11 cellular contexts compared by ENCODE assay signal in the genomic region with DNA sequence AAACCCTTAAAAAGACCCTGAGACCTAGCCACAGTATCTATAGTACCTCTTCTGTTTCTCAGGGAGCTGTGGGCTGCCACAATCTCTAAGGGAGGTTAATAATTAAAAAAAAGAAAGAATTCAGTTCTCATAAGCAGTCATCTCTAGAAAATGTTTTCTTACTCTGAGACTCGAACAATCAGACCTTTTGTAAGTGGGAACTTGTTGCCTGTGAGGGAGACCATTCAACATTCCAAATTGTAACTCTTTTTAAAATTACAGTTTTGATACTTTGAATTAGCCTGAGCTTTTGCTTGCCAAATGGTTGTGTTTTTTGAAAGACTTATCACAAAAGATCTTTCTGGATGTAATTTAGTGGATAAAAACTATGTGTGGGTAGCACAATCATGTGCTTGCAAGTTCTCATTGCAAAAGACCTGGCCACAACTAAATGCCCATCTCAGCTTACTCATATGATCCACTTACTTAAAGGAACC. TPM values are rescaled to one million over a fixed set of nuclear protein-coding genes. Genes with fewer than 3 reads are reported as not detected.
DNase-seq lines count a peak whose midpoint lies in the region; ATAC-seq and TF ChIP-seq lines count a peak whose summit lies in the region.
"Had no signal": no experiment of that assay in that cellular context is flagged by ENCODE, and none has a peak within 500 bp of the region (broad histone marks: within the 10 kb centered on the region; RNA-seq: fewer than 3 reads in every experiment).

No MANE protein-coding gene starts in this region.

- intact Hi-C loops in mammary epithelial cell (cut with micrococcal nuclease) (no loop called here), testis (cut with DNase I; ENCODE audit: low total_unique reads) (no loop called here), adrenal gland (cut with DNase I) (loop anchor here (10.0 kb wide), 3 partner anchors 120 to 330 kb away; a partner anchor contains a TSS)

- POLR2A ChIA-PET in SK-N-SH (lab: Yijun Ruan, JAX), result no interaction called here

- no peak for TF ChIP-seq CTCF in SK-N-SH (IDR thresholded peaks at IDR 0.05)
- no peak for TF ChIP-seq CTCF in mammary epithelial cell (conservative IDR thresholded peaks at IDR 0.05 in 1 of 2, IDR thresholded peaks at IDR 0.05 in 1 of 2; ENCODE audit: extremely low read depth in 1 of 2, insufficient read depth in 1 of 2, low read depth in 1 of 2, low read length in 2 of 2)
- no peak for TF ChIP-seq CTCF in testis (IDR thresholded peaks at IDR 0.05)
- no peak for TF ChIP-seq CTCF in adrenal gland (IDR thresholded peaks at IDR 0.05)

- no peaks in the 10 kb centered on the region for H3K27me3 ChIP-seq in SK-N-SH (ENCODE audit: insufficient read depth)
- no peaks in the 10 kb centered on the region for H3K27me3 ChIP-seq in mammary epithelial cell (ENCODE audit: insufficient read depth, low read length)
- H3K27me3 ChIP-seq in testis, result no peaks in the 10 kb centered on the region
- H3K27me3 ChIP-seq in adrenal gland, result no peaks in the 10 kb centered on the region

- H3K79me2 ChIP-seq in SK-N-SH (ENCODE audit: insufficient read depth), result no peaks in the 10 kb centered on the region
- no peaks in the 10 kb centered on the region for H3K79me2 ChIP-seq in mammary epithelial cell (ENCODE audit: insufficient read depth, low read length)

- H2AFZ ChIP-seq in SK-N-SH (ENCODE audit: low read depth) (no peak overlapping the region), mammary epithelial cell (ENCODE audit: low read depth, low read length) (peak overlapping the region; percentile 60)

- no peak overlapping the region for H3K9ac ChIP-seq in SK-N-SH
- H3K9ac ChIP-seq in mammary epithelial cell (ENCODE audit: insufficient read depth, low read length), result no peak overlapping the region

- H3K9me2 ChIP-seq in SK-N-SH, result no peaks in the 10 kb centered on the region

- CTCF ChIA-PET in SK-N-SH (lab: Yijun Ruan, JAX) (interaction anchor here (2.3 kb wide), 1 partner anchor 216 kb away, joined by 27 read pairs; no protein-coding TSS in a partner anchor), mammary epithelial cell (lab: Charles Lee; ENCODE audit: low non-redundant PET) (no interaction called here)

- 0 out of 4 replicates have a peak, but pooled peaks cover 0 to 11% of the 10 kb centered on the region in 2 experiments for H3K4me1 ChIP-seq in SK-N-SH (ENCODE audit: control insufficient read depth in 1 of 2, insufficient read depth in 2 of 2, low read depth in 1 of 2, low read length in 1 of 2)
- peaks cover 34% of the 10 kb centered on the region for H3K4me1 ChIP-seq in mammary epithelial cell (ENCODE audit: insufficient read depth, low read length)
- H3K4me1 ChIP-seq in testis, result peaks cover 55% of the 10 kb centered on the region
- peaks cover 11 to 37% of the 10 kb centered on the region in 2 donors for H3K4me1 ChIP-seq in adrenal gland (replicated peaks in 1 of 2)

- no peak overlapping the region for H3K4me2 ChIP-seq in SK-N-SH
- H3K4me2 ChIP-seq in mammary epithelial cell (ENCODE audit: insufficient read depth, low read depth, low read length), result peak overlapping the region; percentile 53

- peaks cover 7% of the 10 kb centered on the region for H3F3A ChIP-seq in SK-N-SH (replicated peaks; ENCODE audit: insufficient read depth)

- H3K36me3 ChIP-seq in SK-N-SH (replicated peaks in 1 of 2; ENCODE audit: control insufficient read depth in 1 of 2, insufficient read depth in 2 of 2, low read length in 1 of 2), result no peaks in the 10 kb centered on the region
- no peaks in the 10 kb centered on the region for H3K36me3 ChIP-seq in mammary epithelial cell (ENCODE audit: insufficient read depth, low read length)
- no peaks in the 10 kb centered on the region for H3K36me3 ChIP-seq in testis (ENCODE audit: low read depth, missing control alignments)
- no peaks in the 10 kb centered on the region for H3K36me3 ChIP-seq in adrenal gland (replicated peaks in 1 of 2)

- H3K4me3 ChIP-seq in SK-N-SH (ENCODE audit: low read depth in 2 of 2, low read length in 1 of 2), result no peak overlapping the region
- H3K4me3 ChIP-seq in mammary epithelial cell (replicated peaks in 1 of 3; ENCODE audit: insufficient read depth in 1 of 3, low read depth in 2 of 3, low read length in 3 of 3), result no peak overlapping the region
- no peak overlapping the region for H3K4me3 ChIP-seq in testis
- H3K4me3 ChIP-seq in adrenal gland, result no peak overlapping the region

- in situ Hi-C loops in mammary epithelial cell (cut with MboI; ENCODE audit: low sequenced_read_pairs in 2 of 2), result loop anchor here (10.0 kb wide), 5 partner anchors 150 to 420 kb away; a partner anchor contains a TSS

- TF ChIP-seq EP300 in SK-N-SH (IDR thresholded peaks at IDR 0.05; ENCODE audit: borderline replicate concordance in 1 of 2, low read depth in 1 of 2, low read length in 1 of 2), result no peak

- H3K9me3 ChIP-seq in SK-N-SH, result no peaks in the 10 kb centered on the region
- no peaks in the 10 kb centered on the region for H3K9me3 ChIP-seq in mammary epithelial cell (replicated peaks; ENCODE audit: insufficient read depth, low read length)
- no peaks in the 10 kb centered on the region for H3K9me3 ChIP-seq in testis
- no peaks in the 10 kb centered on the region for H3K9me3 ChIP-seq in adrenal gland (replicated peaks in 1 of 3)

- no peak for TF ChIP-seq POLR2A in testis (IDR thresholded peaks at IDR 0.05)
- TF ChIP-seq POLR2A in adrenal gland (IDR thresholded peaks at IDR 0.05), result no peak

- H4K20me1 ChIP-seq in SK-N-SH (ENCODE audit: insufficient read depth), result no peaks in the 10 kb centered on the region
- no peaks in the 10 kb centered on the region for H4K20me1 ChIP-seq in mammary epithelial cell (ENCODE audit: insufficient read depth, low read length)

- no TSS peak for BruUV-seq in mammary epithelial cell (replicated peaks; lab: Mats Ljungman, UMichigan)

- no peak for TF ChIP-seq RAD21 in SK-N-SH (IDR thresholded peaks at IDR 0.05; ENCODE audit: low read length)

- DNase-seq in SK-N-SH (no peak), mammary epithelial cell (peak; percentile 85), testis (no peak), pons (ENCODE audit: low spot score) (no peak), AG08396 (ENCODE audit: low spot score) (no peak), adrenal gland (no peak)
- DNase-seq: glutamatergic neuron, OCI-M1 had no signal

- ATAC-seq in SK-N-SH treated with all-trans-retinoic acid at 6 μM for 48 hours (no peak), HG03039 (IDR thresholded peaks at IDR 0.05; ENCODE audit: unreplicated experiment) (peak; percentile 33)

- dilution Hi-C loops in mammary epithelial cell (cut with HindIII; ENCODE audit: low sequenced_read_pairs), result no loop called here

- H3K27ac ChIP-seq in SK-N-SH (ENCODE audit: low read depth in 2 of 2, low read length in 1 of 2), result peak overlapping the region in 1 of 2 experiments; percentile 87; a peak in 2 of 4 replicates
- H3K27ac ChIP-seq in mammary epithelial cell (ENCODE audit: insufficient read depth, low read depth, low read length), result peak overlapping the region; percentile 59
- peak overlapping the region; percentile 72 to 83 for H3K27ac ChIP-seq in testis
- peak overlapping the region in 2 of 5 donors; percentile 40 to 94 for H3K27ac ChIP-seq in adrenal gland

- 21% methylated on average over 1 of the region's 1 CpG for WGBS in SK-N-SH (ENCODE audit: low lambda C conversion rate)
- WGBS in mammary epithelial cell (ENCODE audit: low coverage, missing lambda C conversion rate), result 0% methylated on average over 1 of the region's 1 CpG
- WGBS in testis, 2 donors, result 41 to 52% methylated on average over 1 of the region's 1 CpG
- WGBS in adrenal gland, 4 donors, result 69 to 82% (median 74%) methylated on average over 1 of the region's 1 CpG

TF ChIP-seq in SK-N-SH, 30 proteins besides CTCF, POLR2A, EP300 and RAD21:
- no peak for TF ChIP-seq TEAD4 (IDR thresholded peaks at IDR 0.05; ENCODE audit: borderline replicate concordance, insufficient read depth)
- TF ChIP-seq TCF12 (IDR thresholded peaks at IDR 0.05), result peak; percentile 14; the same call in 1 of the 2 replicates

TF ChIP-seq in SK-N-SH treated with all-trans-retinoic acid at 6 μM for 48 hours, 23 proteins besides CTCF, POLR2A, EP300 and RAD21:
- TF ChIP-seq OSR1 (CRISPR knock-in tag; IDR thresholded peaks at IDR 0.05), result no peak

RNA-seq across cellular contexts. Expression of a gene that starts 33.3 kb away (rescaled TPM):
- polyA plus RNA-seq in SK-N-SH (2012; rRNA removed), result 0.16 and 0.49 TPM in 2 replicates
- polyA plus RNA-seq in SK-N-SH (2012; cell fraction: cytosol; rRNA removed), result 0.31 and 0.36 TPM in 2 replicates
- 0.09 and 0.12 TPM in 2 replicates for polyA plus RNA-seq in SK-N-SH (2012; cell fraction: nucleus; rRNA removed)
- 1 to 10 TPM in 1 of 2 donors, under 1 TPM in 1; 0.50 to 3.1 TPM for total RNA-seq in mammary epithelial cell
- 6.9 TPM for polyA plus RNA-seq in mammary epithelial cell
- polyA minus RNA-seq in mammary epithelial cell, result 8.1 TPM
- total RNA-seq in testis, result 1 to 10 TPM; 2.7 to 3.7 TPM
- 2.2 TPM for polyA plus RNA-seq in testis (ENCODE audit: insufficient read depth, low read depth, low replicate concordance)
- total RNA-seq in adrenal gland, result 10 to 100 TPM in 7 of 8 donors, 1 to 10 TPM in 1; 4.5 to 26.0 (median 13.8) TPM
- 10 to 100 TPM in 2 of 3 donors, 1 to 10 TPM in 1; 6.7 to 17.9 (median 10.8) TPM for polyA plus RNA-seq in adrenal gland
- total RNA-seq: A172 had no signal

Comparison
In these comparisons a context has a peak if more than half of its experiments do, and no peak if none do; other contexts are left out.
1. intact Hi-C loops: an anchor here in adrenal gland (10.0 kb wide); none called in mammary epithelial cell and testis.